Comparison of ENCODE assay signal across 8 cellular contexts in the genomic region with DNA sequence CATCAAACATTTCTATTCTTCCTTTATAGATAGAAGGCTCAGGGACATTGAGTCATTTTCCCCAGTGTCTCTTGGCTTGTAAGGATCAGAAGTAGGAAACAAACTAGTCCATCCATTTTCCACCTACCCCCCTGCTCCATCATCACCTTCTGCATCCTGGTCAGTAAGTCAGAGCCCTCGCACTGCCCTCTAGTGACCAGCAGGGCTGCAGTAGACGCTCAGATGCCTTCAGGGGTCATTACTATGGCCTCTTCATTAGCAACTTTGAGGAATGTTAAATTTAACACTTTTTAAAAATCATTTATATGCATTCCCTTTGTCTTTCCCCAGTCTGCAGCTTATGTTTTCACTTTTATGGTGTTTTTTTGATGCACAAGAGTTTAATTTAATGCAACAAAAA.
A peak's percentile ranks its signal among the peaks of the same experiment; 100 is the strongest.
DNase-seq lines count a peak whose midpoint lies in the region; TF ChIP-seq lines count a peak whose summit lies in the region.
"Not testable (repeated sequence)": the region's sequence is repeated elsewhere in the genome, so short reads cannot be mapped to it uniquely, and the experiment has no call there.

No MANE protein-coding gene starts in this region.

- not testable (repeated sequence) for H3K4me2 ChIP-seq in KMS-11, neural progenitor cell

- H3F3A ChIP-seq in neural progenitor cell (ENCODE audit: low read depth), result not testable (repeated sequence)

- TF ChIP-seq CTCF in AG04450 (IDR thresholded peaks at IDR 0.05; ENCODE audit: low read depth, low read length), result peak; percentile 50
- peak; percentile 58 for TF ChIP-seq CTCF in GM10266 (IDR thresholded peaks at IDR 0.05; ENCODE audit: control insufficient read depth, insufficient read depth, low read depth, missing control alignments)
- TF ChIP-seq CTCF in KMS-11 (conservative IDR thresholded peaks at IDR 0.05; ENCODE audit: low read depth, low read length), result peak; percentile 29; the same call in 1 of the 2 replicates
- TF ChIP-seq CTCF in chondrocyte (IDR thresholded peaks at IDR 0.05), result peak; percentile 52
- TF ChIP-seq CTCF in cardiac muscle cell (IDR thresholded peaks at IDR 0.05; ENCODE audit: low read depth, low read length), result peak; percentile 52
- TF ChIP-seq CTCF in neural progenitor cell (IDR thresholded peaks at IDR 0.05), result peak; percentile 45

- H3K27ac ChIP-seq in AG04450 (ENCODE audit: low read depth, low read length); KMS-11; cardiac muscle cell; neural progenitor cell: not testable (repeated sequence)

- not testable (repeated sequence) for H3K4me3 ChIP-seq in AG04450 (ENCODE audit: low read depth, low read length); KMS-11 (IDR thresholded peaks at IDR 0.05; ENCODE audit: insufficient read depth, low read depth, low read length); cardiac muscle cell; neural progenitor cell

- not testable (repeated sequence) for H4K20me1 ChIP-seq in KMS-11 (ENCODE audit: insufficient read depth); neural progenitor cell (ENCODE audit: low read depth)

- H3K4me1 Mint-ChIP-seq in activated CD4-positive, alpha-beta memory T cell treated with anti-CD3 and anti-CD28 coated beads for 36 hours (ENCODE audit: low read depth), result peaks cover 22% of the 10 kb centered on the region
- not testable (repeated sequence) for H3K4me1 Mint-ChIP-seq in chondrocyte (ENCODE audit: low read depth); neural progenitor cell

- H3K9me3 Mint-ChIP-seq in activated CD4-positive, alpha-beta memory T cell treated with anti-CD3 and anti-CD28 coated beads for 36 hours; chondrocyte (ENCODE audit: low read depth); neural progenitor cell: not testable (repeated sequence)

- POLR2A ChIA-PET in AG04450 (lab: Yijun Ruan, JAX); activated CD4-positive, alpha-beta memory T cell treated with anti-CD3 and anti-CD28 coated beads for 36 hours (lab: Charles Lee): not testable (repeated sequence)

- not testable (repeated sequence) for H3K36me3 Mint-ChIP-seq in activated CD4-positive, alpha-beta memory T cell treated with anti-CD3 and anti-CD28 coated beads for 36 hours; chondrocyte (ENCODE audit: low read depth); neural progenitor cell

- peak overlapping the region; percentile 77 for H3K27ac Mint-ChIP-seq in activated CD4-positive, alpha-beta memory T cell treated with anti-CD3 and anti-CD28 coated beads for 36 hours
- not testable (repeated sequence) for H3K27ac Mint-ChIP-seq in chondrocyte (ENCODE audit: unreplicated experiment); neural progenitor cell

- not testable (repeated sequence) for H3K4me3 Mint-ChIP-seq in activated CD4-positive, alpha-beta memory T cell treated with anti-CD3 and anti-CD28 coated beads for 36 hours; chondrocyte (ENCODE audit: unreplicated experiment); neural progenitor cell

- H3K9ac ChIP-seq in KMS-11, neural progenitor cell: not testable (repeated sequence)

- peaks cover 15% of the 10 kb centered on the region for H3K27me3 ChIP-seq in AG04450 (ENCODE audit: control insufficient read depth, insufficient read depth, low read length)
- H3K27me3 ChIP-seq in KMS-11 (ENCODE audit: insufficient read depth, low read depth); cardiac muscle cell; neural progenitor cell: not testable (repeated sequence)

- not testable (repeated sequence) for H3K79me2 ChIP-seq in KMS-11 (ENCODE audit: insufficient read depth, low read depth); neural progenitor cell (ENCODE audit: low read depth)

- intact Hi-C loops in activated CD4-positive, alpha-beta memory T cell treated with anti-CD3 and anti-CD28 coated beads for 36 hours (cut with micrococcal nuclease), result loop anchor here (1.0 kb wide), 1 partner anchor 19 kb away; no protein-coding TSS in a partner anchor

- not testable (repeated sequence) for H3K27me3 Mint-ChIP-seq in activated CD4-positive, alpha-beta memory T cell treated with anti-CD3 and anti-CD28 coated beads for 36 hours; neural progenitor cell (ENCODE audit: insufficient read depth, low read depth)
- peaks cover 61% of the 10 kb centered on the region for H3K27me3 Mint-ChIP-seq in chondrocyte (ENCODE audit: low read depth)

- not testable (repeated sequence) for H3K36me3 ChIP-seq in KMS-11 (ENCODE audit: insufficient read depth); cardiac muscle cell; neural progenitor cell

- not testable (repeated sequence) for DNase-seq in AG04450 (ENCODE audit: low read depth, low spot score); GM10266 (ENCODE audit: extremely low spot score); activated CD4-positive, alpha-beta memory T cell treated with anti-CD3 and anti-CD28 coated beads for 36 hours; chondrocyte (ENCODE audit: low spot score); neural progenitor cell (ENCODE audit: low spot score)
- peak; percentile 24 for DNase-seq in RPMI7951 (ENCODE audit: low read depth)
- DNase-seq in cardiac muscle cell (ENCODE audit: low read depth in 1 of 2, low spot score in 1 of 2), result peak in 1 of 2 donors; percentile 23

- CTCF ChIA-PET in AG04450 (lab: Charles Lee), result interaction anchor here (0.6 to 6.9 kb wide), 13 partner anchors 12 to 482 kb away, joined by 3 to 138 read pairs (median 5); no protein-coding TSS in a partner anchor
- CTCF ChIA-PET in activated CD4-positive, alpha-beta memory T cell treated with anti-CD3 and anti-CD28 coated beads for 36 hours (lab: Charles Lee), result interaction anchor here (1.2 to 5.4 kb wide), 5 partner anchors 21 to 83 kb away, joined by 3 to 28 read pairs (median 9); no protein-coding TSS in a partner anchor

- not testable (repeated sequence) for H3K4me1 ChIP-seq in KMS-11 (ENCODE audit: low read depth, poor library complexity, severe bottlenecking); cardiac muscle cell (ENCODE audit: low read depth); neural progenitor cell

- H3K9me3 ChIP-seq in AG04450 (ENCODE audit: control insufficient read depth, insufficient read depth, low read length); cardiac muscle cell (ENCODE audit: low read depth); neural progenitor cell (ENCODE audit: low read depth): not testable (repeated sequence)

- not testable (repeated sequence) for H2AFZ ChIP-seq in KMS-11 (ENCODE audit: low read depth); neural progenitor cell (replicated peaks)
